Comparison of ENCODE assay signal across 20 cellular contexts in the genomic region with DNA sequence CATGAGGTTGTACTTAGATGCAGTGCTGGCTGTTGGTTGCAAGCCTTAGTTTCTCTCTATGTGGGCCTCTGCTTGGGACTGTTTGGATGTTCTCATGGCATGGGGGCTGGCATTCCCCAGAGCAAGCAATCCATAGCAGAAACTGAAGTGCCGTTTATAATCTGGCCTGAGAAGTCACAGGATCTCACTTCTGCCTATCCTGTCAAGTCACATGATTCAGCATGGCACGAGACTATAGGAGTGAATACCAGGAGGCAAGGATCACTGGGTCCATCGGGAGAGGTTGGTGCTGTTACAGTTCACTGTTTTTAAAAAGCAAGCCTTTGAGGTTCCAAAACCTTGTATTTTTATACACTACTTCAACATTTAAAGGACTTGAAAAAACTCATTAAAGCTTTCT. TPM values are rescaled to one million over a fixed set of nuclear protein-coding genes. Genes with fewer than 3 reads are reported as not detected.
DNase-seq lines count a peak whose midpoint lies in the region; ATAC-seq and TF ChIP-seq lines count a peak whose summit lies in the region.
"Had no signal": no experiment of that assay in that cellular context is flagged by ENCODE, and none has a peak within 500 bp of the region (broad histone marks: within the 10 kb centered on the region; RNA-seq: fewer than 3 reads in every experiment).

No MANE protein-coding gene starts in this region.

- in situ Hi-C loops in SK-MEL-5 (cut with HindIII; ENCODE audit: low pct_unique_long_range_greater_than_20kb, low sequenced_read_pairs), result no loop called here

- DNase-seq in activated CD4-positive, alpha-beta T cell treated with anti-CD3 and anti-CD28 coated beads, Interleukin-2, amount 10 ng/mL, durations not matched to agents 24 days and 14 days, result peak; percentile 29
- no peak for DNase-seq in activated CD4-positive, alpha-beta T cell treated with anti-CD3 and anti-CD28 coated beads for 1 hour
- peak; percentile 83 for DNase-seq in SK-MEL-5 (ENCODE audit: low read depth, low spot score)
- no peak for DNase-seq in dorsolateral prefrontal cortex
- DNase-seq in esophagus muscularis mucosa (ENCODE audit: extremely low spot score), result no peak
- DNase-seq: 8988T, DMS153, GDM1, H9, MV-4-11, NCI-H1694 treated with DMSO at 0.1 percent for 48 hours, NCI-H2227 treated with DMSO at 0.1 percent for 48 hours, NCI-H510A treated with DMSO at 0.1 percent for 48 hours, NCI-H774, SIG-M5 had no signal

- H3K36me3 ChIP-seq in rectal smooth muscle tissue (ENCODE audit: control insufficient read depth, insufficient read depth, low read length) (no peaks in the 10 kb centered on the region), esophagus muscularis mucosa (no peaks in the 10 kb centered on the region)

- no peaks in the 10 kb centered on the region for H3K4me1 Mint-ChIP-seq in activated CD4-positive, alpha-beta T cell treated with anti-CD3 and anti-CD28 coated beads, Interleukin-2, amount 10 ng/mL, durations not matched to agents 24 days and 14 days
- H3K4me1 Mint-ChIP-seq: B cell had no signal

- H3K27ac Mint-ChIP-seq in activated CD4-positive, alpha-beta T cell treated with anti-CD3 and anti-CD28 coated beads, Interleukin-2, amount 10 ng/mL, durations not matched to agents 24 days and 14 days, result no peak overlapping the region
- H3K27ac Mint-ChIP-seq: B cell, H9 had no signal

- H3K27ac ChIP-seq in dorsolateral prefrontal cortex (peak overlapping the region; percentile 48 to 100 (median 93)), rectal smooth muscle tissue (ENCODE audit: low read depth, low read length) (peak overlapping the region; percentile 50), esophagus muscularis mucosa (replicated peaks in 1 of 4) (no peak overlapping the region)
- H3K27ac ChIP-seq: KMS-11 had no signal

- no peak overlapping the region for H3K9ac ChIP-seq in rectal smooth muscle tissue (ENCODE audit: low read length)
- H3K9ac ChIP-seq: KMS-11 had no signal

- no peaks in the 10 kb centered on the region for H3K9me3 ChIP-seq in esophagus muscularis mucosa

- TF ChIP-seq POLR2A in esophagus muscularis mucosa (IDR thresholded peaks at IDR 0.05; ENCODE audit: low read depth), result no peak

- WGBS in esophagus muscularis mucosa, result 81% methylated on average over 3 of the region's 3 CpGs

- no peaks in the 10 kb centered on the region for H3K27me3 ChIP-seq in dorsolateral prefrontal cortex
- no peaks in the 10 kb centered on the region for H3K27me3 ChIP-seq in rectal smooth muscle tissue (ENCODE audit: control insufficient read depth, insufficient read depth, low read length)
- no peaks in the 10 kb centered on the region for H3K27me3 ChIP-seq in esophagus muscularis mucosa

- H3K27me3 Mint-ChIP-seq in activated CD4-positive, alpha-beta T cell treated with anti-CD3 and anti-CD28 coated beads, Interleukin-2, amount 10 ng/mL, durations not matched to agents 24 days and 14 days, result peaks cover 39% of the 10 kb centered on the region

- H3K36me3 Mint-ChIP-seq in activated CD4-positive, alpha-beta T cell treated with anti-CD3 and anti-CD28 coated beads, Interleukin-2, amount 10 ng/mL, durations not matched to agents 24 days and 14 days (ENCODE audit: low read depth), result no peaks in the 10 kb centered on the region

- H3K4me3 Mint-ChIP-seq in activated CD4-positive, alpha-beta T cell treated with anti-CD3 and anti-CD28 coated beads, Interleukin-2, amount 10 ng/mL, durations not matched to agents 24 days and 14 days, result no peak overlapping the region
- H3K4me3 Mint-ChIP-seq: B cell, H9 had no signal

- peaks cover 30% of the 10 kb centered on the region for H3K4me1 ChIP-seq in rectal smooth muscle tissue (ENCODE audit: control insufficient read depth, insufficient read depth, low read length)
- peaks cover 0 to 14% (median 4%) of the 10 kb centered on the region in 4 donors for H3K4me1 ChIP-seq in esophagus muscularis mucosa

- H3K9me3 Mint-ChIP-seq in activated CD4-positive, alpha-beta T cell treated with anti-CD3 and anti-CD28 coated beads, Interleukin-2, amount 10 ng/mL, durations not matched to agents 24 days and 14 days, result no peaks in the 10 kb centered on the region
- H3K9me3 Mint-ChIP-seq: H9 had no signal

- TF ChIP-seq EP300 in esophagus muscularis mucosa (IDR thresholded peaks at IDR 0.05), result no peak

- H3K4me3 ChIP-seq in dorsolateral prefrontal cortex (no peak overlapping the region), rectal smooth muscle tissue (ENCODE audit: low read length) (no peak overlapping the region), esophagus muscularis mucosa (no peak overlapping the region)

- intact Hi-C loops in activated CD4-positive, alpha-beta T cell treated with anti-CD3 and anti-CD28 coated beads, Interleukin-2, amount 10 ng/mL, durations not matched to agents 24 days and 14 days (cut with micrococcal nuclease), result no loop called here
- intact Hi-C loops in dorsolateral prefrontal cortex (cut with DNase I) (no loop called here), esophagus muscularis mucosa (cut with DNase I) (no loop called here)

- ATAC-seq in HG02840 (IDR thresholded peaks at IDR 0.05; ENCODE audit: low FRiP score, unreplicated experiment), result no peak
- no peak for ATAC-seq in GM21447 (IDR thresholded peaks at IDR 0.05; ENCODE audit: unreplicated experiment)

- TF ChIP-seq CTCF in dorsolateral prefrontal cortex (IDR thresholded peaks at IDR 0.05 in 54 of 56, conservative IDR thresholded peaks at IDR 0.05 in 2 of 56; ENCODE audit: low read depth in 1 of 56, partially characterized antibody in 56 of 56), result no peak
- TF ChIP-seq CTCF in esophagus muscularis mucosa (IDR thresholded peaks at IDR 0.05), result no peak

RNA-seq across cellular contexts. Expression of a gene that starts 16.7 kb away (rescaled TPM):
- 1.3 and 1.7 TPM in 2 replicates for total RNA-seq in activated CD4-positive, alpha-beta T cell treated with anti-CD3 and anti-CD28 coated beads, Interleukin-2, amount 10 ng/mL, durations not matched to agents 24 days and 14 days
- total RNA-seq in SK-MEL-5 (2014; rRNA removed; shearing (Covaris generic)), result 11.7 and 12.2 TPM in 2 replicates
- polyA plus RNA-seq in SK-MEL-5 (2015; cell fraction: cytosol; rRNA removed), result 10.9 and 14.9 TPM in 2 replicates
- 25.5 and 30.1 TPM in 2 replicates for polyA plus RNA-seq in SK-MEL-5 (2015; cell fraction: nucleus; rRNA removed)
- 10 to 100 TPM; 33.1 to 91.2 (median 49.7) TPM for total RNA-seq in dorsolateral prefrontal cortex
- total RNA-seq in esophagus muscularis mucosa, result 1 to 10 TPM; 4.3 to 5.9 (median 5.1) TPM

RNA-seq across cellular contexts. Expression of a gene that starts 30.7 kb away (rescaled TPM):
- 44.9 and 48.3 TPM in 2 replicates for total RNA-seq in activated CD4-positive, alpha-beta T cell treated with anti-CD3 and anti-CD28 coated beads, Interleukin-2, amount 10 ng/mL, durations not matched to agents 24 days and 14 days
- 80.9 and 83.2 TPM in 2 replicates for total RNA-seq in SK-MEL-5 (2014; rRNA removed; shearing (Covaris generic))
- 61.9 and 64.5 TPM in 2 replicates for polyA plus RNA-seq in SK-MEL-5 (2015; cell fraction: cytosol; rRNA removed)
- 95.3 and 99.9 TPM in 2 replicates for polyA plus RNA-seq in SK-MEL-5 (2015; cell fraction: nucleus; rRNA removed)
- total RNA-seq in dorsolateral prefrontal cortex (10 to 100 TPM; 22.0 to 71.3 (median 38.2) TPM), esophagus muscularis mucosa (10 to 100 TPM; 27.3 to 52.3 (median 33.4) TPM)

Comparison
In these comparisons a context has a peak if more than half of its experiments do, and no peak if none do; other contexts are left out.
1. DNase-seq: peak in activated CD4-positive, alpha-beta T cell treated with anti-CD3 and anti-CD28 coated beads, Interleukin-2, amount 10 ng/mL, durations not matched to agents 24 days and 14 days (single experiment) and SK-MEL-5 (single experiment); none in activated CD4-positive, alpha-beta T cell treated with anti-CD3 and anti-CD28 coated beads for 1 hour (single experiment), dorsolateral prefrontal cortex (0 of 10) and esophagus muscularis mucosa (single experiment).
2. H3K27ac ChIP-seq: peak in dorsolateral prefrontal cortex (59 of 59) and rectal smooth muscle tissue (single experiment); none in esophagus muscularis mucosa (0 of 4).